1 cellular context compared by ENCODE assay signal in genomic region chr12:45192041-45192695, GRCh38.
TF ChIP-seq lines count a peak whose summit lies in the region.

No MANE protein-coding gene starts in this region.

TF ChIP-seq in HCT116, 20 proteins besides CTCF, POLR2A, EP300 and RAD21 (continued from another document):
- no peak for TF ChIP-seq REST (IDR thresholded peaks at IDR 0.05; ENCODE audit: low read depth)
- no peak for TF ChIP-seq EZH2phosphoT487 (IDR thresholded peaks at IDR 0.05; ENCODE audit: borderline replicate concordance)
- TF ChIP-seq YY1 (IDR thresholded peaks at IDR 0.05; ENCODE audit: extremely low read depth, insufficient replicate concordance, low read depth, low read length) = no peak
- no peak for TF ChIP-seq SIN3A (IDR thresholded peaks at IDR 0.05; ENCODE audit: low read depth)
